29 cellular contexts compared by ENCODE assay signal in the genomic region with DNA sequence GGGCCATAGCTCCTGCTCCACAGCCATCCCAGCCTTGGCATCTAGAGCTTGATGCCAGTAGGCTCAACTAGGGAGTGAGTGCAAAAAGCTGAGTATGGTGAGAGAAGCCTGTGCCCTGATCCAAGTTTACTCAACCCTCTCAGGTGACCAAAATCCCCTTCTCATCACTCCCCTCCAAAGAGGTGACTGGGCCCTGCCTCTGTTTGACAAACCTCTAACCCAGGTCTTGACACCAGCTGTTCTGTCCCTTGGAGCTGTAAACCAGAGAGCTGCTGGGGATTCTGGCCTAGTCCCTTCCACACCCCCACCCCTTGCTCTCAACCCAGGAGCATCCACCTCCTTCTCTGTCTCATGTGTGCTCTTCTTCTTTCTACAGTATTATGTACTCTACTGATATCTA.
DNase-seq lines count a peak whose midpoint lies in the region; ATAC-seq and TF ChIP-seq lines count a peak whose summit lies in the region.
"Had no signal": no experiment of that assay in that cellular context is flagged by ENCODE, and none has a peak within 500 bp of the region (broad histone marks: within the 10 kb centered on the region; RNA-seq: fewer than 3 reads in every experiment).

No MANE protein-coding gene starts in this region.

- intact Hi-C loops in activated naive CD4-positive, alpha-beta T cell treated with anti-CD3 and anti-CD28 coated beads for 36 hours (cut with micrococcal nuclease) = loop anchor here (2.0 kb wide), 1 partner anchor 34 kb away; no protein-coding TSS in a partner anchor

- peak overlapping the region; percentile 35 for H3K27ac Mint-ChIP-seq in activated naive CD4-positive, alpha-beta T cell treated with anti-CD3 and anti-CD28 coated beads for 36 hours
- peak overlapping the region; percentile 72 for H3K27ac Mint-ChIP-seq in T-helper 17 cell
- H3K27ac Mint-ChIP-seq in effector memory CD8-positive, alpha-beta T cell = peak overlapping the region; percentile 73 to 81
- H3K27ac Mint-ChIP-seq: WTC11 had no signal

- peak; percentile 12 for DNase-seq in activated naive CD4-positive, alpha-beta T cell treated with anti-CD3 and anti-CD28 coated beads for 36 hours
- no peak for DNase-seq in activated naive CD4-positive, alpha-beta T cell treated with Interleukin-2 at 50 U/mL for 16 hours
- no peak for DNase-seq in T-helper 17 cell
- DNase-seq in effector memory CD8-positive, alpha-beta T cell = no peak
- no peak for DNase-seq in stimulated activated naive CD8-positive, alpha-beta T cell treated with anti-CD3 and anti-CD28 coated beads, Interleukin-15, Interleukin-2, amounts not matched to agents 100 U/mL and 50 U/mL, for 24 hours
- no peak for DNase-seq in occipital lobe (lab: John Stamatoyannopoulos, UW)
- no peak for DNase-seq in HEK293T (ENCODE audit: extremely low spot score)
- DNase-seq in GM03348 (ENCODE audit: low spot score) = no peak
- DNase-seq: ACHN; activated effector memory CD4-positive, alpha-beta T cell treated with Interleukin-2 at 50 U/mL for 16 hours; anterior cingulate cortex; C1 segment of cervical spinal cord; central memory CD4-positive, alpha-beta T cell; dorsolateral prefrontal cortex; foreskin fibroblast; heart right ventricle; KG1; left colon; mesendoderm; NCI-H146; NCI-H2171 treated with DMSO at 0.1 percent for 48 hours; NCI-H526; pancreas; T-helper 9 cell had no signal

- ATAC-seq in T-helper 17 cell = no peak
- ATAC-seq in effector memory CD8-positive, alpha-beta T cell (replicated peaks) = no peak
- peak; percentile 16 for ATAC-seq in stimulated activated naive CD8-positive, alpha-beta T cell treated with anti-CD3 and anti-CD28 coated beads, Interleukin-15, Interleukin-2, amounts not matched to agents 100 U/mL and 50 U/mL, for 24 hours
- ATAC-seq: HCT116, heart right ventricle, left colon, pancreas, sciatic nerve, WTC11 had no signal

- peaks cover 48% of the 10 kb centered on the region for H3K36me3 Mint-ChIP-seq in activated naive CD4-positive, alpha-beta T cell treated with anti-CD3 and anti-CD28 coated beads for 36 hours (ENCODE audit: low read depth)
- H3K36me3 Mint-ChIP-seq in T-helper 17 cell (ENCODE audit: low read depth) = peaks cover 9% of the 10 kb centered on the region
- H3K36me3 Mint-ChIP-seq in effector memory CD8-positive, alpha-beta T cell (ENCODE audit: insufficient read depth) = peaks cover 72% of the 10 kb centered on the region

- H3K27me3 Mint-ChIP-seq in activated naive CD4-positive, alpha-beta T cell treated with anti-CD3 and anti-CD28 coated beads for 36 hours (ENCODE audit: low read depth) = no peaks in the 10 kb centered on the region
- no peaks in the 10 kb centered on the region for H3K27me3 Mint-ChIP-seq in T-helper 17 cell
- no peaks in the 10 kb centered on the region for H3K27me3 Mint-ChIP-seq in effector memory CD8-positive, alpha-beta T cell

- no peaks in the 10 kb centered on the region for H3K9me3 ChIP-seq in T-helper 17 cell (ENCODE audit: control insufficient read depth, low read length, poor library complexity, severe bottlenecking)
- H3K9me3 ChIP-seq: heart right ventricle, pancreas, thoracic aorta, vagina had no signal

- peaks cover 46% of the 10 kb centered on the region for H3K4me1 Mint-ChIP-seq in activated naive CD4-positive, alpha-beta T cell treated with anti-CD3 and anti-CD28 coated beads for 36 hours (ENCODE audit: low read depth)
- H3K4me1 Mint-ChIP-seq in T-helper 17 cell = peaks cover 18% of the 10 kb centered on the region
- peaks cover 16 to 23% of the 10 kb centered on the region in 2 donors for H3K4me1 Mint-ChIP-seq in effector memory CD8-positive, alpha-beta T cell (ENCODE audit: low read depth in 2 of 2)

- CTCF ChIA-PET in activated naive CD4-positive, alpha-beta T cell treated with anti-CD3 and anti-CD28 coated beads for 36 hours (lab: Charles Lee) = interaction anchor here (0.7 to 1.3 kb wide), 2 partner anchors 11 to 245 kb away, joined by 3 read pairs; no protein-coding TSS in a partner anchor
- CTCF ChIA-PET in HEK293T (lab: Yijun Ruan, JAX) = no interaction called here

- H3K9me3 Mint-ChIP-seq in activated naive CD4-positive, alpha-beta T cell treated with anti-CD3 and anti-CD28 coated beads for 36 hours = no peaks in the 10 kb centered on the region
- H3K9me3 Mint-ChIP-seq in effector memory CD8-positive, alpha-beta T cell = no peaks in the 10 kb centered on the region
- H3K9me3 Mint-ChIP-seq: WTC11 had no signal

- no peak overlapping the region for H3K4me3 Mint-ChIP-seq in activated naive CD4-positive, alpha-beta T cell treated with anti-CD3 and anti-CD28 coated beads for 36 hours
- H3K4me3 Mint-ChIP-seq in T-helper 17 cell = no peak overlapping the region
- H3K4me3 Mint-ChIP-seq in effector memory CD8-positive, alpha-beta T cell = no peak overlapping the region
- H3K4me3 Mint-ChIP-seq: WTC11 had no signal

- POLR2A ChIA-PET in HEK293T (lab: Yijun Ruan, JAX) = no interaction called here

TF ChIP-seq in HEK293T, 16 proteins besides CTCF, POLR2A, EP300 and RAD21:
- TF ChIP-seq SP1 (IDR thresholded peaks at IDR 0.05) = no peak
- no peak for TF ChIP-seq ARNT (IDR thresholded peaks at IDR 0.05)
- TF ChIP-seq ZNF384 (IDR thresholded peaks at IDR 0.05) = no peak
- TF ChIP-seq ELF4 (IDR thresholded peaks at IDR 0.05) = no peak
- TF ChIP-seq SUZ12 (IDR thresholded peaks at IDR 0.05) = no peak
- TF ChIP-seq FOXM1 (IDR thresholded peaks at IDR 0.05; ENCODE audit: borderline replicate concordance) = no peak
- no peak for TF ChIP-seq FOXA1 (IDR thresholded peaks at IDR 0.05)
- no peak for TF ChIP-seq FOXK2 (IDR thresholded peaks at IDR 0.05)
- TF ChIP-seq LEF1 (IDR thresholded peaks at IDR 0.05; ENCODE audit: borderline replicate concordance) = no peak
- no peak for TF ChIP-seq L3MBTL2 (conservative IDR thresholded peaks at IDR 0.05)
